ENCODE assay signal across 25 cellular contexts in the genomic region with DNA sequence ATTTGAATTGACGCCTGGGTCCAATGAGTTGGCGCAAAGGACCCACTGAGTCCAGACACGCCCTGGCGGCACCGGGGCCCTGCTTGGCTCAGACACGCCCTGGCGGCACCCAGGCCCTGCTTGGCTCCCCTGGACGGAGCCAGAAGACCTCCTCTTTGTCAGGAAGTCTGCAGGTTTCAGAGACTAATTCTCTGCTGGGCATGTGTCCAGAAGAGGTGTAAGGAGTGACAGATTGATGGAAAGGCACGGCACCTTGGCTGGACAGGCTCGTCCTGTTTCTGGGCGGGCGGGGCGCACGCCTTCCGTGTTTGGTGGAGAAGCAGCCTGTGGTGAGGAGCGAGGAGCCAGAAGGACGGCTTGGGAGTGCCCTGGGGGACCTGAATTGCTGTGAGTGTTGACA. TPM values are rescaled to one million over a fixed set of nuclear protein-coding genes. Genes with fewer than 3 reads are reported as not detected.
DNase-seq lines count a peak whose midpoint lies in the region; ATAC-seq and TF ChIP-seq lines count a peak whose summit lies in the region.
"Had no signal": no experiment of that assay in that cellular context is flagged by ENCODE, and none has a peak within 500 bp of the region (broad histone marks: within the 10 kb centered on the region; RNA-seq: fewer than 3 reads in every experiment).

No MANE protein-coding gene starts in this region.

- no peak overlapping the region for H4K91ac ChIP-seq in trophoblast cell (ENCODE audit: low read depth, low read length)

- H3K18ac ChIP-seq in trophoblast cell (ENCODE audit: low read length): no peak overlapping the region

- H2AK5ac ChIP-seq in trophoblast cell (ENCODE audit: low read length): no peak overlapping the region

- TF ChIP-seq POLR2A in HCT116 (IDR thresholded peaks at IDR 0.05; ENCODE audit: borderline replicate concordance, extremely low read depth, insufficient read depth, insufficient read length) (no peak), Peyer's patch (IDR thresholded peaks at IDR 0.05) (no peak), stomach (IDR thresholded peaks at IDR 0.05) (no peak)

- H3K36me3 ChIP-seq in HCT116 (ENCODE audit: control insufficient read depth in 1 of 2, insufficient read depth in 2 of 2, low read length in 2 of 2) (no peaks in the 10 kb centered on the region), Peyer's patch (no peaks in the 10 kb centered on the region), trophoblast cell (ENCODE audit: control insufficient read depth in 1 of 2, insufficient read depth in 2 of 2, low read length in 2 of 2) (no peaks in the 10 kb centered on the region), stomach (no peaks in the 10 kb centered on the region)
- H3K36me3 ChIP-seq: brain microvascular endothelial cell, thoracic aorta had no signal

- no peak for TF ChIP-seq CTCF in HCT116 (IDR thresholded peaks at IDR 0.05 in 2 of 3, conservative IDR thresholded peaks at IDR 0.05 in 1 of 3; ENCODE audit: borderline replicate concordance in 1 of 3, insufficient read depth in 1 of 3, low read depth in 2 of 3, low read length in 2 of 3)
- no peak for TF ChIP-seq CTCF in Peyer's patch (IDR thresholded peaks at IDR 0.05)
- no peak for TF ChIP-seq CTCF in foreskin keratinocyte (conservative IDR thresholded peaks at IDR 0.05)
- TF ChIP-seq CTCF in stomach (IDR thresholded peaks at IDR 0.05): no peak

- no peaks in the 10 kb centered on the region for H3K27me3 ChIP-seq in HCT116 (ENCODE audit: insufficient read depth, low read length)
- H3K27me3 ChIP-seq in Peyer's patch: no peaks in the 10 kb centered on the region
- peaks cover 25% of the 10 kb centered on the region for H3K27me3 ChIP-seq in foreskin keratinocyte
- no peaks in the 10 kb centered on the region for H3K27me3 ChIP-seq in trophoblast cell (ENCODE audit: insufficient read depth, low read length)
- peaks cover 0 to 33% (median 8%) of the 10 kb centered on the region in 3 donors for H3K27me3 ChIP-seq in stomach
- H3K27me3 ChIP-seq: brain microvascular endothelial cell had no signal

- no peaks in the 10 kb centered on the region for H3K9me2 ChIP-seq in HCT116 (ENCODE audit: insufficient read depth)

- no peak overlapping the region for H4K12ac ChIP-seq in trophoblast cell (ENCODE audit: low read depth, low read length)

- H3K4me3 ChIP-seq in HCT116 (replicated peaks in 1 of 2; ENCODE audit: low read depth in 1 of 2, low read length in 2 of 2): no peak overlapping the region
- H3K4me3 ChIP-seq in Peyer's patch: no peak overlapping the region
- H3K4me3 ChIP-seq in trophoblast cell (ENCODE audit: low read depth, low read length): no peak overlapping the region
- no peak overlapping the region for H3K4me3 ChIP-seq in stomach
- H3K4me3 ChIP-seq: thoracic aorta had no signal

- H3K79me1 ChIP-seq in trophoblast cell (ENCODE audit: low read length): no peaks in the 10 kb centered on the region

- WGBS in trophoblast cell (ENCODE audit: extremely low coverage, insufficient coverage, insufficient read length): no CpG with 5 or more reads among the region's 17 CpGs
- WGBS in stomach, 5 donors: 48 to 66% (median 53%) methylated on average over 16 to 17 of the region's 17 CpGs

- H3K4me2 ChIP-seq in HCT116 (ENCODE audit: low read length) (peak overlapping the region; percentile 17; the same call in 1 of the 2 replicates), trophoblast cell (ENCODE audit: low read length) (no peak overlapping the region)

- peaks cover 6 to 7% of the 10 kb centered on the region in 2 experiments; a peak in 2 of 4 replicates for H3K4me1 ChIP-seq in HCT116 (ENCODE audit: control insufficient read depth in 1 of 2, insufficient read depth in 2 of 2, low read length in 2 of 2)
- H3K4me1 ChIP-seq in Peyer's patch: no peaks in the 10 kb centered on the region
- no peaks in the 10 kb centered on the region for H3K4me1 ChIP-seq in foreskin keratinocyte
- peaks cover 6 to 9% of the 10 kb centered on the region in 2 experiments for H3K4me1 ChIP-seq in trophoblast cell (ENCODE audit: control insufficient read depth in 1 of 2, insufficient read depth in 2 of 2, low read length in 2 of 2)
- H3K4me1 ChIP-seq in stomach: no peaks in the 10 kb centered on the region

- DNase-seq in HCT116 (ENCODE audit: low read depth, low spot score) (no peak), Peyer's patch (peak in 2 of 3 donors; percentile 63 to 69), foreskin keratinocyte (no peak), trophoblast cell (peak; percentile 45 to 68), NCI-H69 (lab: John Stamatoyannopoulos, UW) (no peak), stomach (no peak)
- DNase-seq: activated CD4-positive, CD25-positive, alpha-beta regulatory T cell; activated CD8-positive, alpha-beta memory T cell treated with anti-CD3 and anti-CD28 coated beads, Interleukin-2, amount 10 ng/mL, durations not matched to agents 7 days and 5 days; activated naive CD4-positive, alpha-beta T cell treated with anti-CD3 and anti-CD28 coated beads for 36 hours; activated T-cell treated with anti-CD3 and anti-CD28 coated beads, Interleukin-2, amount 50 U/mL, for 72 hours; brain microvascular endothelial cell; GDM1; head of caudate nucleus; KBM-7; kidney glomerular epithelial cell; naive B cell; NCI-H1694; NCI-H510A treated with DMSO at 0.1 percent for 48 hours; stimulated activated naive CD8-positive, alpha-beta T cell treated with anti-CD3 and anti-CD28 coated beads, Interleukin-15, Interleukin-2, amounts not matched to agents 100 U/mL and 50 U/mL, for 24 hours; T-cell had no signal

- no peak overlapping the region for H3K14ac ChIP-seq in trophoblast cell (ENCODE audit: low read length)

- no peak overlapping the region for H3K4ac ChIP-seq in trophoblast cell (ENCODE audit: low read depth, low read length)

- no peak overlapping the region for H3K23ac ChIP-seq in trophoblast cell (ENCODE audit: low read length)

- no peak overlapping the region for H4K8ac ChIP-seq in trophoblast cell (ENCODE audit: low read depth, low read length)

- CTCF ChIA-PET in HCT116 (lab: Charles Lee): no interaction called here

- no peak overlapping the region for H2BK12ac ChIP-seq in trophoblast cell (ENCODE audit: low read length)

- H2AFZ ChIP-seq in HCT116 (ENCODE audit: low read depth, low read length, poor library complexity, severe bottlenecking) (no peak overlapping the region), trophoblast cell (ENCODE audit: insufficient read depth, low read length, poor library complexity) (no peak overlapping the region)

- no peak for TF ChIP-seq EP300 in stomach (IDR thresholded peaks at IDR 0.05)

- H3K9me3 ChIP-seq in HCT116 (ENCODE audit: control insufficient read depth in 1 of 2, insufficient read depth in 1 of 2, low read depth in 1 of 2, low read length in 2 of 2) (no peaks in the 10 kb centered on the region), Peyer's patch (no peaks in the 10 kb centered on the region), trophoblast cell (ENCODE audit: insufficient read depth, low read depth, low read length) (no peaks in the 10 kb centered on the region), stomach (no peaks in the 10 kb centered on the region)
- H3K9me3 ChIP-seq: thoracic aorta had no signal

- POLR2A ChIA-PET in HCT116 (lab: Charles Lee): no interaction called here

- ATAC-seq in HCT116: peak; percentile 52; the same call in 1 of the 2 replicates
- peak; percentile 37 for ATAC-seq in foreskin keratinocyte
- no peak for ATAC-seq in HG02623 (IDR thresholded peaks at IDR 0.05; ENCODE audit: unreplicated experiment)
- ATAC-seq: activated CD8-positive, alpha-beta memory T cell treated with anti-CD3 and anti-CD28 coated beads, Interleukin-2, amount 10 ng/mL, durations not matched to agents 7 days and 5 days; activated T-cell treated with anti-CD3 and anti-CD28 coated beads, Interleukin-2, amount 50 U/mL, for 72 hours; stimulated activated naive CD8-positive, alpha-beta T cell treated with anti-CD3 and anti-CD28 coated beads, Interleukin-15, Interleukin-2, amounts not matched to agents 100 U/mL and 50 U/mL, for 24 hours; T-cell had no signal

- H2BK5ac ChIP-seq in trophoblast cell (ENCODE audit: low read depth, low read length, poor library complexity): no peak overlapping the region

- H3K9ac ChIP-seq in HCT116 (ENCODE audit: low read length) (no peak overlapping the region), trophoblast cell (ENCODE audit: low read length) (no peak overlapping the region)

- H3K79me2 ChIP-seq in HCT116 (ENCODE audit: insufficient read depth, low read length) (no peaks in the 10 kb centered on the region), trophoblast cell (ENCODE audit: control insufficient read depth, insufficient read depth, low read length, poor library complexity) (no peaks in the 10 kb centered on the region)

- intact Hi-C loops in HCT116 (cut with micrococcal nuclease) (no loop called here), stomach (cut with DNase I; ENCODE audit: low total_unique reads) (loop anchor here (10.0 kb wide), 1 partner anchor 118 kb away; no protein-coding TSS in a partner anchor)

- H4K20me1 ChIP-seq in HCT116 (ENCODE audit: insufficient read depth): no peaks in the 10 kb centered on the region

- no peak overlapping the region for H2BK120ac ChIP-seq in trophoblast cell (ENCODE audit: insufficient read depth, low read length, poor library complexity)

- H3K27ac ChIP-seq in HCT116 (ENCODE audit: low read depth, low read length) (no peak overlapping the region), Peyer's patch (no peak overlapping the region), foreskin keratinocyte (no peak overlapping the region), trophoblast cell (ENCODE audit: low read depth, low read length) (no peak overlapping the region), stomach (no peak overlapping the region)
- H3K27ac ChIP-seq: brain microvascular endothelial cell, thoracic aorta had no signal

- no TSS peak for BruUV-seq in HCT116 (replicated peaks; lab: Mats Ljungman, UMichigan)

- TF ChIP-seq RAD21 in HCT116 (IDR thresholded peaks at IDR 0.05; ENCODE audit: low read depth): no peak

- RAD21 ChIA-PET in HCT116 (lab: Charles Lee; ENCODE audit: low non-redundant PET in 1 of 2, low total read pairs in 2 of 2, uncharacterized antibody in 2 of 2, unreplicated experiment in 2 of 2): no interaction called here

TF ChIP-seq in HCT116, 20 proteins besides CTCF, POLR2A, EP300 and RAD21:
- TF ChIP-seq SP1 (IDR thresholded peaks at IDR 0.05; ENCODE audit: low read depth) (0 out of 2 replicates have a peak, but pooled peaks have one; percentile 26), EZH2phosphoT487 (IDR thresholded peaks at IDR 0.05; ENCODE audit: borderline replicate concordance) (no peak), YY1 (IDR thresholded peaks at IDR 0.05; ENCODE audit: extremely low read depth, insufficient replicate concordance, low read depth, low read length) (no peak)

RNA-seq across cellular contexts. Expression of a gene that starts 23.0 kb away (rescaled TPM):
- total RNA-seq in HCT116 (2021; ENCODE audit: unreplicated experiment) (not detected), Peyer's patch (1 to 10 TPM in 3 of 4 donors, under 1 TPM in 1; 0.35 to 2.7 (median 1.8) TPM), foreskin keratinocyte (0.48 and 0.71 TPM in 2 replicates), stomach (1 to 10 TPM in 1 of 5 donors, under 1 TPM in 2, not detected in 2; 0.55 to 4.9 (median 0.87) TPM)
- polyA plus RNA-seq in HCT116 (2012): not detected in 2 replicates
- polyA plus RNA-seq in foreskin keratinocyte (0.29 and 0.51 TPM in 2 replicates), stomach (1 to 10 TPM in 1 of 3 donors, under 1 TPM in 2; 0.44 to 2.9 (median 0.61) TPM)
- polyA plus RNA-seq in trophoblast cell (2013): 30.3 and 30.7 TPM in 2 replicates
- total RNA-seq: activated naive CD4-positive, alpha-beta T cell treated with anti-CD3 and anti-CD28 coated beads for 36 hours; endothelial cell of umbilical vein; SK-MEL-5; T-cell had no signal
- polyA plus RNA-seq: BJ, endothelial cell of umbilical vein had no signal

Comparison
In these comparisons a context has a peak if more than half of its experiments do, and no peak if none do; other contexts are left out.
1. DNase-seq: peak in Peyer's patch (2 of 3) and trophoblast cell (2 of 2); none in HCT116 (single experiment), foreskin keratinocyte (0 of 2), NCI-H69 (single experiment) and stomach (single experiment).